In genomic region chr11:99327527-99327926, GRCh38 we compare ENCODE assay signal across 20 cellular contexts.
A peak's percentile ranks its signal among the peaks of the same experiment; 100 is the strongest.
DNase-seq lines count a peak whose midpoint lies in the region; ATAC-seq, FAIRE-seq and TF ChIP-seq lines count a peak whose summit lies in the region.
"Had no signal": no experiment of that assay in that cellular context is flagged by ENCODE, and none has a peak within 500 bp of the region (broad histone marks: within the 10 kb centered on the region; RNA-seq: fewer than 3 reads in every experiment).

No MANE protein-coding gene starts in this region.

- no peaks in the 10 kb centered on the region for H3K36me3 ChIP-seq in A673 (ENCODE audit: insufficient read depth, low read length, poor library complexity, severe bottlenecking)
- H3K36me3 ChIP-seq in IMR-90 (ENCODE audit: control insufficient read depth, insufficient read depth, low read length), result no peaks in the 10 kb centered on the region
- H3K36me3 ChIP-seq in neural cell (ENCODE audit: insufficient read depth, low read length), result no peaks in the 10 kb centered on the region
- no peaks in the 10 kb centered on the region for H3K36me3 ChIP-seq in naive thymus-derived CD4-positive, alpha-beta T cell (ENCODE audit: control insufficient read depth in 2 of 3, insufficient read depth in 3 of 3, low read length in 3 of 3)
- H3K36me3 ChIP-seq: BLaER1 had no signal

- H2BK120ac ChIP-seq in IMR-90 (ENCODE audit: low read depth, low read length), result peak overlapping the region; percentile 52; the same call in 1 of the 2 replicates

- peaks cover 13% of the 10 kb centered on the region for H3K4me1 ChIP-seq in A673 (ENCODE audit: insufficient read depth, low read length, poor library complexity, severe bottlenecking)
- no peaks in the 10 kb centered on the region for H3K4me1 ChIP-seq in IMR-90 (ENCODE audit: control insufficient read depth, insufficient read depth, low read length)
- no peaks in the 10 kb centered on the region for H3K4me1 ChIP-seq in naive thymus-derived CD4-positive, alpha-beta T cell (ENCODE audit: control insufficient read depth in 2 of 2, insufficient read depth in 2 of 2, low read length in 2 of 2)
- H3K4me1 ChIP-seq: BLaER1, Caco-2 had no signal

- no peaks in the 10 kb centered on the region for H3K4me1 Mint-ChIP-seq in naive thymus-derived CD4-positive, alpha-beta T cell
- H3K4me1 Mint-ChIP-seq: B cell; CD4-positive, CD25-positive, alpha-beta regulatory T cell had no signal

- WGBS in IMR-90 (ENCODE audit: extremely low coverage in 2 of 2, insufficient read length in 1 of 2), 2 experiments, result no CpG with 5 or more reads among the region's 3 CpGs

- no peak overlapping the region for H2AK9ac ChIP-seq in IMR-90 (replicated peaks; ENCODE audit: low read depth, low read length, poor library complexity)

- no peak overlapping the region for H3K56ac ChIP-seq in IMR-90 (ENCODE audit: extremely low read depth, insufficient read depth, low read length)

- POLR2A ChIA-PET in A673 (lab: Charles Lee; ENCODE audit: low non-redundant PET) (no interaction called here), IMR-90 (lab: Charles Lee; ENCODE audit: unreplicated experiment) (no interaction called here)
- POLR2A ChIA-PET in naive thymus-derived CD4-positive, alpha-beta T cell (lab: Charles Lee), result no interaction called here

- TF ChIP-seq CTCF in A673 (conservative IDR thresholded peaks at IDR 0.05; ENCODE audit: low read depth, low read length) (no peak), IMR-90 (conservative IDR thresholded peaks at IDR 0.05; ENCODE audit: low read depth, low read length) (no peak), choroid plexus epithelial cell (conservative IDR thresholded peaks at IDR 0.05; ENCODE audit: low read depth, low read length) (no peak), neural cell (IDR thresholded peaks at IDR 0.05; ENCODE audit: poor library complexity, severe bottlenecking) (no peak)

- DNase-seq in A673 (ENCODE audit: low spot score) (peak; percentile 15), IMR-90 (peak; percentile 21), choroid plexus epithelial cell (ENCODE audit: low read depth) (peak; percentile 28), RCC 7860 (ENCODE audit: low spot score) (no peak), HK-2 (ENCODE audit: unreplicated experiment) (no peak)
- DNase-seq in naive thymus-derived CD4-positive, alpha-beta T cell, result no peak
- DNase-seq: Caco-2; CD4-positive, CD25-positive, alpha-beta regulatory T cell; CD8-positive, alpha-beta T cell; DMS79; EL; GDM1; H9 had no signal

- H2AFZ ChIP-seq in IMR-90 (replicated peaks; ENCODE audit: low read length, poor library complexity) (no peak overlapping the region), neural cell (ENCODE audit: low read depth, low read length) (no peak overlapping the region)
- H2AFZ ChIP-seq: GM23338 had no signal

- H3K79me1 ChIP-seq in IMR-90 (ENCODE audit: low read depth in 1 of 2, low read length in 2 of 2), result no peaks in the 10 kb centered on the region

- no peaks in the 10 kb centered on the region for H4K20me1 ChIP-seq in IMR-90 (ENCODE audit: insufficient read depth, low read length)
- no peaks in the 10 kb centered on the region for H4K20me1 ChIP-seq in neural cell (ENCODE audit: insufficient read depth)
- H4K20me1 ChIP-seq: BLaER1 had no signal

- no peak overlapping the region for H3K23ac ChIP-seq in IMR-90 (ENCODE audit: low read depth, low read length)

- no peak overlapping the region for H4K91ac ChIP-seq in IMR-90 (ENCODE audit: insufficient read depth, low read depth, low read length)

- H3K4me2 ChIP-seq in IMR-90 (ENCODE audit: low read depth, low read length) (no peak overlapping the region), neural cell (ENCODE audit: low read length) (peak overlapping the region; percentile 28)
- H3K4me2 ChIP-seq: BLaER1, GM23338 had no signal

- no peaks in the 10 kb centered on the region for H3K36me3 Mint-ChIP-seq in naive thymus-derived CD4-positive, alpha-beta T cell
- H3K36me3 Mint-ChIP-seq: CD4-positive, CD25-positive, alpha-beta regulatory T cell; CD8-positive, alpha-beta T cell had no signal

- no peak overlapping the region for H3K18ac ChIP-seq in IMR-90 (ENCODE audit: low read depth, low read length)

- ATAC-seq in IMR-90 (ENCODE audit: low read depth), result no peak
- no peak for ATAC-seq in naive thymus-derived CD4-positive, alpha-beta T cell
- ATAC-seq: CD8-positive, alpha-beta T cell; GM12878; GM23338; HCT116 had no signal

- H3K27me3 ChIP-seq in A673 (replicated peaks; ENCODE audit: insufficient read depth, low read depth, low read length, poor library complexity), result no peaks in the 10 kb centered on the region
- no peaks in the 10 kb centered on the region for H3K27me3 ChIP-seq in IMR-90 (ENCODE audit: control insufficient read depth, insufficient read depth, low read length)
- H3K27me3 ChIP-seq in neural cell (ENCODE audit: insufficient read depth, low read depth, low read length), result no peaks in the 10 kb centered on the region
- H3K27me3 ChIP-seq in naive thymus-derived CD4-positive, alpha-beta T cell (ENCODE audit: control insufficient read depth in 2 of 2, insufficient read depth in 2 of 2, low read length in 2 of 2), result no peaks in the 10 kb centered on the region
- H3K27me3 ChIP-seq: BLaER1 had no signal

- H3K4me3 Mint-ChIP-seq in naive thymus-derived CD4-positive, alpha-beta T cell, result no peak overlapping the region
- H3K4me3 Mint-ChIP-seq: B cell; CD8-positive, alpha-beta T cell; GM23338; H9 had no signal

- TF ChIP-seq EP300 in neural cell (conservative IDR thresholded peaks at IDR 0.05; ENCODE audit: poor library complexity, severe bottlenecking), result peak; percentile 94

- H2BK20ac ChIP-seq in IMR-90 (ENCODE audit: low read depth, low read length), result 0 out of 2 replicates have a peak overlapping the region, but pooled peaks have one; percentile 32

- no peaks in the 10 kb centered on the region for H3K27me3 Mint-ChIP-seq in naive thymus-derived CD4-positive, alpha-beta T cell
- H3K27me3 Mint-ChIP-seq: B cell; CD4-positive, CD25-positive, alpha-beta regulatory T cell had no signal

- in situ Hi-C loops in IMR-90 (cut with MboI; ENCODE audit: low sequenced_read_pairs), result no loop called here

- H3K27ac ChIP-seq in A673 (ENCODE audit: low read depth, low read length, poor library complexity, severe bottlenecking), result no peak overlapping the region
- no peak overlapping the region for H3K27ac ChIP-seq in IMR-90 (ENCODE audit: insufficient read depth, low read length)
- no peak overlapping the region for H3K27ac ChIP-seq in neural cell (ENCODE audit: low read length)
- no peak overlapping the region for H3K27ac ChIP-seq in naive thymus-derived CD4-positive, alpha-beta T cell (ENCODE audit: low read depth, low read length)
- H3K27ac ChIP-seq: BLaER1, C4-2B had no signal

- no peaks in the 10 kb centered on the region for H3K9me2 ChIP-seq in neural cell (ENCODE audit: insufficient read depth, low read length)

- H4K8ac ChIP-seq in IMR-90 (ENCODE audit: low read depth in 2 of 2, low read length in 2 of 2), result no peak overlapping the region

- no peaks in the 10 kb centered on the region for H3F3A ChIP-seq in neural cell (ENCODE audit: insufficient read depth, low read length, poor library complexity, severe bottlenecking)

- no peaks in the 10 kb centered on the region for H3K79me2 ChIP-seq in neural cell (replicated peaks; ENCODE audit: insufficient read depth, low read length)

- CTCF ChIA-PET in A673 (lab: Charles Lee) (no interaction called here), IMR-90 (lab: Yijun Ruan, JAX) (no interaction called here)
- CTCF ChIA-PET in naive thymus-derived CD4-positive, alpha-beta T cell (lab: Charles Lee), result no interaction called here

- dilution Hi-C loops in IMR-90 (cut with HindIII; ENCODE audit: low sequenced_read_pairs, unreplicated experiment), result no loop called here

- no TSS peak for BruUV-seq in A673 (replicated peaks; lab: Mats Ljungman, UMichigan)
- no TSS peak for BruUV-seq in IMR-90 (replicated peaks; lab: Mats Ljungman, UMichigan)

- no peak for TF ChIP-seq RAD21 in IMR-90 (IDR thresholded peaks at IDR 0.05; ENCODE audit: low read length)
- TF ChIP-seq RAD21 in neural cell (conservative IDR thresholded peaks at IDR 0.05), result no peak

- no peak overlapping the region for H3K9ac ChIP-seq in IMR-90 (ENCODE audit: low read depth, low read length)
- no peak overlapping the region for H3K9ac ChIP-seq in neural cell (ENCODE audit: low read length)
- H3K9ac ChIP-seq: BLaER1 had no signal

- intact Hi-C loops in A673 (cut with micrococcal nuclease; ENCODE audit: unreplicated experiment), result no loop called here
- intact Hi-C loops in IMR-90 (cut with micrococcal nuclease), result no loop called here
- intact Hi-C loops in naive thymus-derived CD4-positive, alpha-beta T cell (cut with micrococcal nuclease), result no loop called here

- no peak overlapping the region for H2AK5ac ChIP-seq in IMR-90 (ENCODE audit: low read depth, low read length)

- peaks cover 0 to 14% (median 0%) of the 10 kb centered on the region in 11 donors for H3K9me3 Mint-ChIP-seq in naive thymus-derived CD4-positive, alpha-beta T cell
- H3K9me3 Mint-ChIP-seq: GM23338, H9 had no signal

- H2BK15ac ChIP-seq in IMR-90 (ENCODE audit: low read depth, low read length), result no peak overlapping the region

- no peak for FAIRE-seq in RCC 7860 (lab: Jason Lieb, UNC)
- FAIRE-seq: GM12878 had no signal

- TF ChIP-seq POLR2A in IMR-90 (IDR thresholded peaks at IDR 0.05; ENCODE audit: low read depth, low read length), result no peak

- no peak overlapping the region for H3K14ac ChIP-seq in IMR-90 (replicated peaks; ENCODE audit: low read depth, low read length)

- H3K9me1 ChIP-seq in IMR-90 (ENCODE audit: insufficient read depth, low read length), result no peaks in the 10 kb centered on the region

- no peak overlapping the region for H3K4me3 ChIP-seq in A673 (ENCODE audit: low read depth, low read length, poor library complexity, severe bottlenecking)
- H3K4me3 ChIP-seq in IMR-90 (ENCODE audit: insufficient read depth, low read depth, low read length), result no peak overlapping the region
- no peak overlapping the region for H3K4me3 ChIP-seq in choroid plexus epithelial cell (ENCODE audit: low read depth, low read length)
- no peak overlapping the region for H3K4me3 ChIP-seq in neural cell (ENCODE audit: low read length)
- no peak overlapping the region for H3K4me3 ChIP-seq in naive thymus-derived CD4-positive, alpha-beta T cell (ENCODE audit: low read length)
- H3K4me3 ChIP-seq: BLaER1, GM12878, GM23338 had no signal

- H2BK5ac ChIP-seq in IMR-90 (ENCODE audit: low read depth, low read length, poor library complexity, severe bottlenecking), result no peak overlapping the region

- no peak overlapping the region for H4K5ac ChIP-seq in IMR-90 (ENCODE audit: low read depth, low read length)

- H3K9me3 ChIP-seq in A673 (ENCODE audit: low read depth, low read length, poor library complexity, severe bottlenecking) (no peaks in the 10 kb centered on the region), IMR-90 (ENCODE audit: control insufficient read depth, insufficient read depth, low read length) (no peaks in the 10 kb centered on the region), neural cell (ENCODE audit: low read length) (no peaks in the 10 kb centered on the region)
- no peaks in the 10 kb centered on the region for H3K9me3 ChIP-seq in naive thymus-derived CD4-positive, alpha-beta T cell (ENCODE audit: control insufficient read depth in 2 of 3, low read length in 3 of 3)
- H3K9me3 ChIP-seq: BLaER1, Caco-2 had no signal

- no peak overlapping the region for H3K27ac Mint-ChIP-seq in naive thymus-derived CD4-positive, alpha-beta T cell
- H3K27ac Mint-ChIP-seq: B cell; CD4-positive, CD25-positive, alpha-beta regulatory T cell; CD8-positive, alpha-beta T cell; GM23338; H9 had no signal

- H3K4ac ChIP-seq in IMR-90 (ENCODE audit: low read depth, low read length), result no peak overlapping the region

Comparison
In these comparisons a context has a peak if more than half of its experiments do, and no peak if none do; other contexts are left out.
1. DNase-seq: peak in A673 (single experiment), IMR-90 (single experiment) and choroid plexus epithelial cell (single experiment); none in RCC 7860 (single experiment), HK-2 (single experiment) and naive thymus-derived CD4-positive, alpha-beta T cell (0 of 9).